ENCODE assay signal across 9 cellular contexts in genomic region chr3:39291903-39292329, GRCh38. TPM values are rescaled to one million over a fixed set of nuclear protein-coding genes. Genes with fewer than 3 reads are reported as not detected.
DNase-seq lines count a peak whose midpoint lies in the region; ATAC-seq and TF ChIP-seq lines count a peak whose summit lies in the region.
"Had no signal": no experiment of that assay in that cellular context is flagged by ENCODE, and none has a peak within 500 bp of the region (broad histone marks: within the 10 kb centered on the region; RNA-seq: fewer than 3 reads in every experiment).

No MANE protein-coding gene starts in this region.

- no peaks in the 10 kb centered on the region for H3K9me3 ChIP-seq in Karpas-422 (ENCODE audit: low read length)
- no peaks in the 10 kb centered on the region for H3K9me3 ChIP-seq in heart left ventricle

- no peaks in the 10 kb centered on the region for H3K9me2 ChIP-seq in Karpas-422 (replicated peaks; ENCODE audit: insufficient read depth, low read length)

- H3K4me3 ChIP-seq in Karpas-422 (ENCODE audit: low read length) (no peak overlapping the region), heart left ventricle (no peak overlapping the region)

- H3K27me3 ChIP-seq in Karpas-422 (ENCODE audit: low read length), result no peaks in the 10 kb centered on the region
- H3K27me3 ChIP-seq in heart left ventricle, result no peaks in the 10 kb centered on the region

- H3K36me3 ChIP-seq in Karpas-422 (ENCODE audit: insufficient read depth, low read length) (no peaks in the 10 kb centered on the region), heart left ventricle (no peaks in the 10 kb centered on the region)

- peak; percentile 77 to 98 (median 94) for TF ChIP-seq CTCF in heart left ventricle (IDR thresholded peaks at IDR 0.05)

- no peaks in the 10 kb centered on the region for H3K27me3 Mint-ChIP-seq in activated naive CD8-positive, alpha-beta T cell treated with anti-CD3 and anti-CD28 coated beads, Interleukin-2, amount 10 ng/mL, durations not matched to agents 7 days and 5 days

- H3K4me2 ChIP-seq in Karpas-422 (ENCODE audit: low read depth, low read length, poor library complexity, severe bottlenecking), result no peak overlapping the region

- H3K4me1 ChIP-seq in Karpas-422 (ENCODE audit: low read length) (peaks cover 23% of the 10 kb centered on the region), heart left ventricle (peaks cover 0 to 6% (median 0%) of the 10 kb centered on the region in 12 donors)

- H3K4me3 Mint-ChIP-seq in activated naive CD8-positive, alpha-beta T cell treated with anti-CD3 and anti-CD28 coated beads, Interleukin-2, amount 10 ng/mL, durations not matched to agents 7 days and 5 days, result no peak overlapping the region

- peaks cover 41% of the 10 kb centered on the region for H3K4me1 Mint-ChIP-seq in activated naive CD8-positive, alpha-beta T cell treated with anti-CD3 and anti-CD28 coated beads, Interleukin-2, amount 10 ng/mL, durations not matched to agents 7 days and 5 days

- POLR2A ChIA-PET in activated naive CD8-positive, alpha-beta T cell treated with anti-CD3 and anti-CD28 coated beads, Interleukin-2, amount 10 ng/mL, durations not matched to agents 7 days and 5 days (lab: Charles Lee), result interaction anchor here (0.7 to 1.3 kb wide), 2 partner anchors 41 to 115 kb away, joined by 3 to 7 read pairs; partner anchors contain the start of gene RPSA

- peak overlapping the region; percentile 56 for H3K27ac Mint-ChIP-seq in activated naive CD8-positive, alpha-beta T cell treated with anti-CD3 and anti-CD28 coated beads, Interleukin-2, amount 10 ng/mL, durations not matched to agents 7 days and 5 days

- 17 to 23% (median 19%) methylated on average over 5 of the region's 5 CpGs for WGBS in heart left ventricle, 4 donors

- H3K9me3 Mint-ChIP-seq in activated naive CD8-positive, alpha-beta T cell treated with anti-CD3 and anti-CD28 coated beads, Interleukin-2, amount 10 ng/mL, durations not matched to agents 7 days and 5 days, result peaks cover 2% of the 10 kb centered on the region

- H3K36me3 Mint-ChIP-seq in activated naive CD8-positive, alpha-beta T cell treated with anti-CD3 and anti-CD28 coated beads, Interleukin-2, amount 10 ng/mL, durations not matched to agents 7 days and 5 days, result peaks cover 1% of the 10 kb centered on the region

- H3K27ac ChIP-seq in Karpas-422 (ENCODE audit: low read length) (no peak overlapping the region), heart left ventricle (no peak overlapping the region)

- H2AFZ ChIP-seq in Karpas-422 (ENCODE audit: low read length), result no peak overlapping the region

- intact Hi-C loops in heart left ventricle (cut with DNase I), result loop anchor here in 4 of 10 donors (2.0 to 10.0 kb wide), 5 partner anchors 83 to 165 kb away; partner anchors contain the start of gene XIRP1 (in 2 of the 4)

- no peak for TF ChIP-seq POLR2A in heart left ventricle (IDR thresholded peaks at IDR 0.05)

- DNase-seq in DMS114 treated with DMSO at 0.1 percent for 48 hours (lab: John Stamatoyannopoulos, UW; ENCODE audit: unreplicated experiment), result peak; percentile 31
- peak; percentile 88 for DNase-seq in Karpas-422
- peak; percentile 47 for DNase-seq in T follicular helper cell (ENCODE audit: low read depth)
- peak; percentile 77 for DNase-seq in activated naive CD8-positive, alpha-beta T cell treated with anti-CD3 and anti-CD28 coated beads, Interleukin-2, amount 10 ng/mL, durations not matched to agents 7 days and 5 days
- peak; percentile 48 to 76 (median 58) for DNase-seq in heart left ventricle
- peak; percentile 21 for DNase-seq in renal cortical epithelial cell (ENCODE audit: low read depth)

- no peak overlapping the region for H3K9ac ChIP-seq in Karpas-422 (ENCODE audit: low read length)

- peak; percentile 38 for ATAC-seq in activated naive CD8-positive, alpha-beta T cell treated with anti-CD3 and anti-CD28 coated beads, Interleukin-2, amount 10 ng/mL, durations not matched to agents 7 days and 5 days (ENCODE audit: low read depth)
- ATAC-seq in heart left ventricle, result peak; percentile 23 to 69 (median 60)
- ATAC-seq in GM18909 (IDR thresholded peaks at IDR 0.05; ENCODE audit: poor library complexity, unreplicated experiment), result no peak
- no peak for ATAC-seq in GM18868 (IDR thresholded peaks at IDR 0.05; ENCODE audit: unreplicated experiment)

- H3K79me2 ChIP-seq in Karpas-422 (ENCODE audit: low read length), result no peaks in the 10 kb centered on the region

- H4K20me1 ChIP-seq in Karpas-422 (ENCODE audit: insufficient read depth, low read depth, low read length), result no peaks in the 10 kb centered on the region

RNA-seq across cellular contexts. Expression of gene CX3CR1, which starts 12.1 kb away (rescaled TPM):
- total RNA-seq in Karpas-422 (2014; rRNA removed; shearing (Covaris generic); ENCODE audit: low replicate concordance), result 0.48 TPM in 1 of 2 replicates, not detected in the other
- total RNA-seq in activated naive CD8-positive, alpha-beta T cell treated with anti-CD3 and anti-CD28 coated beads, Interleukin-2, amount 10 ng/mL, durations not matched to agents 7 days and 5 days, result 1 to 10 TPM in 1 of 2 experiments, under 1 TPM in 1; 0.94 to 1.9 TPM
- 10 to 100 TPM in 1 of 9 donors, 1 to 10 TPM in 5, under 1 TPM in 3; 0.20 to 11.4 (median 1.2) TPM for total RNA-seq in heart left ventricle
- under 1 TPM; 0.14 to 0.15 TPM for polyA plus RNA-seq in heart left ventricle
- 0.17 TPM in 1 of 2 replicates, not detected in the other for total RNA-seq in renal cortical epithelial cell

RNA-seq across cellular contexts. Expression of gene CCR8, which starts 37.6 kb away (rescaled TPM):
- total RNA-seq in Karpas-422 (2014; rRNA removed; shearing (Covaris generic); ENCODE audit: low replicate concordance), result not detected in 2 replicates
- total RNA-seq in activated naive CD8-positive, alpha-beta T cell treated with anti-CD3 and anti-CD28 coated beads, Interleukin-2, amount 10 ng/mL, durations not matched to agents 7 days and 5 days, result 1 to 10 TPM; 1.1 to 1.2 TPM
- total RNA-seq in heart left ventricle (under 1 TPM in 1 of 9 donors, not detected in 8; 0.29 TPM), renal cortical epithelial cell (1.0 TPM in 1 of 2 replicates, not detected in the other)
- not detected for polyA plus RNA-seq in heart left ventricle
- polyA plus RNA-seq: adipose tissue had no signal

Comparison
In these comparisons a context has a peak if more than half of its experiments do, and no peak if none do; other contexts are left out.
1. DNase-seq: peak in every context shown above with its lines; median percentile 88 in Karpas-422; 77 in activated naive CD8-positive, alpha-beta T cell treated with anti-CD3 and anti-CD28 coated beads, Interleukin-2, amount 10 ng/mL, durations not matched to agents 7 days and 5 days; 58 in heart left ventricle; 47 in T follicular helper cell; 31 in DMS114 treated with DMSO at 0.1 percent for 48 hours; 21 in renal cortical epithelial cell.
2. ATAC-seq: peak in activated naive CD8-positive, alpha-beta T cell treated with anti-CD3 and anti-CD28 coated beads, Interleukin-2, amount 10 ng/mL, durations not matched to agents 7 days and 5 days (single experiment) and heart left ventricle (4 of 4); none in GM18909 (single experiment) and GM18868 (single experiment).